ENCODE assay signal across 26 cellular contexts in genomic region chr19:34786236-34786635, GRCh38. TPM values are rescaled to one million over a fixed set of nuclear protein-coding genes. Genes with fewer than 3 reads are reported as not detected.
DNase-seq lines count a peak whose midpoint lies in the region; ATAC-seq, FAIRE-seq and TF ChIP-seq lines count a peak whose summit lies in the region.
"Had no signal": no experiment of that assay in that cellular context is flagged by ENCODE, and none has a peak within 500 bp of the region (broad histone marks: within the 10 kb centered on the region; RNA-seq: fewer than 3 reads in every experiment).

No MANE protein-coding gene starts in this region.

- DNase-seq in A549 (ENCODE audit: low read depth in 1 of 2, low spot score in 1 of 2) (no peak), ecto neural progenitor cell (ENCODE audit: low spot score) (peak; percentile 25), osteocyte (ENCODE audit: extremely low spot score, unreplicated experiment) (peak; percentile 25), aorta (no peak), thyroid gland (no peak)
- DNase-seq: ACHN; BE2C; C1 segment of cervical spinal cord; CD4-positive, alpha-beta memory T cell; CD4-positive, CD25-positive, alpha-beta regulatory T cell; CD8-positive, alpha-beta memory T cell; COR-L47; DMS 273 treated with DMSO at 0.1 percent for 48 hours; DMS153; DMS53; DMS79; DND-41; EL; GDM1 had no signal

- H3K4me3 ChIP-seq in A549: no peak overlapping the region
- H3K4me3 ChIP-seq in aorta (ENCODE audit: low read length in 2 of 2): no peak overlapping the region
- no peak overlapping the region for H3K4me3 ChIP-seq in thyroid gland (replicated peaks in 1 of 3)
- H3K4me3 ChIP-seq: BLaER1, GM12878 had no signal

- no peak for TF ChIP-seq EP300 in A549 (IDR thresholded peaks at IDR 0.05)

- POLR2A ChIA-PET in A549 (lab: Yijun Ruan, JAX): no interaction called here

- TF ChIP-seq RAD21 in A549 (conservative IDR thresholded peaks at IDR 0.05 in 1 of 2, IDR thresholded peaks at IDR 0.05 in 1 of 2): no peak

- CTCF ChIA-PET in A549 (lab: Yijun Ruan, JAX): no interaction called here

- H3K27me3 Mint-ChIP-seq in osteocyte (ENCODE audit: unreplicated experiment): no peaks in the 10 kb centered on the region
- H3K27me3 Mint-ChIP-seq: CD4-positive, alpha-beta memory T cell; CD4-positive, CD25-positive, alpha-beta regulatory T cell; CD8-positive, alpha-beta memory T cell had no signal

- H3K9me3 ChIP-seq in A549: peaks cover 53% of the 10 kb centered on the region; the same call in 2 of the 3 replicates
- no peaks in the 10 kb centered on the region for H3K9me3 ChIP-seq in aorta (ENCODE audit: control insufficient read depth, low read length)
- H3K9me3 ChIP-seq in thyroid gland: no peaks in the 10 kb centered on the region
- H3K9me3 ChIP-seq: BE2C had no signal

- no peaks in the 10 kb centered on the region for H3K4me1 ChIP-seq in A549
- H3K4me1 ChIP-seq in aorta (ENCODE audit: control insufficient read depth in 1 of 2, insufficient read depth in 2 of 2, low read length in 2 of 2): no peaks in the 10 kb centered on the region
- no peaks in the 10 kb centered on the region for H3K4me1 ChIP-seq in thyroid gland
- H3K4me1 ChIP-seq: BE2C had no signal

- WGBS in A549 (ENCODE audit: missing lambda C conversion rate): 19% methylated on average over 5 of the region's 5 CpGs
- 68 to 78% methylated on average over 5 of the region's 5 CpGs for WGBS in aorta, 2 donors
- 69% methylated on average over 5 of the region's 5 CpGs for WGBS in thyroid gland, 2 donors

- no peak overlapping the region for H3K27ac Mint-ChIP-seq in osteocyte (ENCODE audit: unreplicated experiment)
- H3K27ac Mint-ChIP-seq: CD14-positive monocyte; CD4-positive, alpha-beta memory T cell; CD4-positive, CD25-positive, alpha-beta regulatory T cell; CD8-positive, alpha-beta memory T cell had no signal

- no peak for ATAC-seq in A549
- ATAC-seq in aorta (ENCODE audit: low FRiP score): no peak
- ATAC-seq: GM12878 had no signal

- no peaks in the 10 kb centered on the region for H3K9me3 Mint-ChIP-seq in osteocyte (ENCODE audit: unreplicated experiment)
- H3K9me3 Mint-ChIP-seq: CD8-positive, alpha-beta memory T cell had no signal

- no peak overlapping the region for H3K4me2 ChIP-seq in A549
- H3K4me2 ChIP-seq: BLaER1 had no signal

- no peak for TF ChIP-seq POLR2A in A549 (IDR thresholded peaks at IDR 0.05; ENCODE audit: low read length)
- no peak for TF ChIP-seq POLR2A in thyroid gland (IDR thresholded peaks at IDR 0.05)

- no peak for TF ChIP-seq CTCF in A549 (IDR thresholded peaks at IDR 0.05)
- no peak for TF ChIP-seq CTCF in osteocyte (IDR thresholded peaks at IDR 0.05)
- no peak for TF ChIP-seq CTCF in thyroid gland (IDR thresholded peaks at IDR 0.05)

- intact Hi-C loops in aorta (cut with DNase I) (no loop called here), thyroid gland (cut with DNase I) (no loop called here)

- H3K27ac ChIP-seq in A549 (no peak overlapping the region), aorta (ENCODE audit: low read depth in 1 of 2, low read length in 2 of 2) (no peak overlapping the region), thyroid gland (no peak overlapping the region)
- H3K27ac ChIP-seq: 22Rv1, BLaER1 had no signal

- H3K36me3 Mint-ChIP-seq in osteocyte (ENCODE audit: unreplicated experiment): no peaks in the 10 kb centered on the region
- H3K36me3 Mint-ChIP-seq: CD14-positive monocyte had no signal

- H3K4me3 Mint-ChIP-seq in osteocyte (ENCODE audit: unreplicated experiment): no peak overlapping the region
- H3K4me3 Mint-ChIP-seq: CD14-positive monocyte; CD4-positive, alpha-beta memory T cell; CD4-positive, CD25-positive, alpha-beta regulatory T cell; CD8-positive, alpha-beta memory T cell had no signal

- no peaks in the 10 kb centered on the region for H3K4me1 Mint-ChIP-seq in osteocyte (ENCODE audit: unreplicated experiment)
- H3K4me1 Mint-ChIP-seq: CD14-positive monocyte; CD4-positive, alpha-beta memory T cell; CD4-positive, CD25-positive, alpha-beta regulatory T cell; CD8-positive, alpha-beta memory T cell had no signal

- H3K27me3 ChIP-seq in aorta (ENCODE audit: control insufficient read depth in 1 of 2, insufficient read depth in 2 of 2, low read length in 1 of 2): no peaks in the 10 kb centered on the region
- H3K27me3 ChIP-seq in thyroid gland: no peaks in the 10 kb centered on the region
- H3K27me3 ChIP-seq: BE2C, BLaER1 had no signal

- H3K36me3 ChIP-seq in aorta (ENCODE audit: control insufficient read depth in 1 of 2, insufficient read depth in 2 of 2, low read length in 1 of 2): no peaks in the 10 kb centered on the region
- H3K36me3 ChIP-seq in thyroid gland: no peaks in the 10 kb centered on the region
- H3K36me3 ChIP-seq: BE2C, BLaER1 had no signal

- FAIRE-seq in A549 (lab: Jason Lieb, UNC): peak; percentile 83
- FAIRE-seq: GM12878, GM12892, GM18507 had no signal

TF ChIP-seq in A549, 52 proteins besides CTCF, POLR2A, EP300 and RAD21:
- no peak for TF ChIP-seq POLR2AphosphoS2 (conservative IDR thresholded peaks at IDR 0.05; ENCODE audit: low read length)
- TF ChIP-seq RNF2 (IDR thresholded peaks at IDR 0.05; ENCODE audit: borderline replicate concordance, low read depth): no peak
- TF ChIP-seq BCL3 (IDR thresholded peaks at IDR 0.05): no peak
TF ChIP-seq in A549: peak in this region for 0.

RNA-seq across cellular contexts. Expression of gene ZNF599, which starts 13.2 kb away (rescaled TPM):
- polyA plus RNA-seq in A549 (2011; rRNA removed) (3.5 and 3.9 TPM in 2 replicates), A549 (2017; fragmentation: RNase III; extraction: RNeasy Plus Mini Kit Qiagen cat#74134 plus additional on column Dnase treatment) (2.6 to 2.8 TPM (median 2.8 TPM) in 3 replicates), aorta (1 to 10 TPM; 2.3 to 7.9 TPM)
- polyA plus RNA-seq in A549 (2012; cell fraction: cytosol; rRNA removed): 4.3 and 4.7 TPM in 2 replicates
- polyA plus RNA-seq in A549 (2012; cell fraction: nucleus; rRNA removed): 2.9 and 4.1 TPM in 2 replicates
- 1.5 and 1.6 TPM in 2 replicates for polyA minus RNA-seq in A549 (2011; rRNA and poly(A)+ RNA removed)
- total RNA-seq in osteocyte (8.7 and 9.2 TPM in 2 replicates), aorta (1 to 10 TPM; 4.4 to 7.8 TPM), thyroid gland (10 to 100 TPM; 14.3 to 22.5 (median 17.2) TPM)

RNA-seq across cellular contexts. Expression of gene ZNF181, which starts 52.2 kb away (rescaled TPM):
- polyA plus RNA-seq in A549 (2011; rRNA removed) (19.3 and 24.6 TPM in 2 replicates), A549 (2017; fragmentation: RNase III; extraction: RNeasy Plus Mini Kit Qiagen cat#74134 plus additional on column Dnase treatment) (13.6 to 17.0 TPM (median 14.2 TPM) in 3 replicates), aorta (10 to 100 TPM in 1 of 2 donors, 1 to 10 TPM in 1; 3.5 to 19.9 TPM)
- polyA plus RNA-seq in A549 (2012; cell fraction: cytosol; rRNA removed): 4.6 and 5.1 TPM in 2 replicates
- polyA plus RNA-seq in A549 (2012; cell fraction: nucleus; rRNA removed): 5.4 and 5.8 TPM in 2 replicates
- polyA minus RNA-seq in A549 (2011; rRNA and poly(A)+ RNA removed): 6.9 and 8.9 TPM in 2 replicates
- total RNA-seq in osteocyte (11.1 and 12.1 TPM in 2 replicates), aorta (10 to 100 TPM; 10.7 to 12.7 TPM), thyroid gland (10 to 100 TPM; 28.1 to 39.8 (median 36.0) TPM)
- total RNA-seq: A172 had no signal

Comparison
In these comparisons a context has a peak if more than half of its experiments do, and no peak if none do; other contexts are left out.
1. DNase-seq: peak in ecto neural progenitor cell (single experiment) and osteocyte (single experiment); none in A549 (0 of 2), aorta (0 of 2) and thyroid gland (0 of 2).